19 cellular contexts compared by ENCODE assay signal in genomic region chr7:37439282-37440021, GRCh38. TPM values are rescaled to one million over a fixed set of nuclear protein-coding genes. Genes with fewer than 3 reads are reported as not detected.
DNase-seq lines count a peak whose midpoint lies in the region; ATAC-seq and TF ChIP-seq lines count a peak whose summit lies in the region.
"Had no signal": no experiment of that assay in that cellular context is flagged by ENCODE, and none has a peak within 500 bp of the region (broad histone marks: within the 10 kb centered on the region; RNA-seq: fewer than 3 reads in every experiment).

No MANE protein-coding gene starts in this region.

- DNase-seq in heart right ventricle (no peak), Right ventricle myocardium inferior (ENCODE audit: missing footprints) (no peak), naive B cell (no peak), thyroid gland (no peak), NCI-H82 (lab: John Stamatoyannopoulos, UW) (no peak), caudate nucleus (lab: John Stamatoyannopoulos, UW) (no peak), HT-29 (ENCODE audit: low spot score) (no peak)
- DNase-seq: activated CD8-positive, alpha-beta memory T cell treated with anti-CD3 and anti-CD28 coated beads for 24 hours; aorta; CD8-positive, alpha-beta memory T cell; DMS79 treated with DMSO at 0.1 percent for 48 hours; effector memory CD4-positive, alpha-beta T cell; NCI-H524 treated with DMSO at 0.1 percent for 48 hours; stimulated activated CD4-positive, alpha-beta T cell treated with anti-CD3 and anti-CD28 coated beads, Interleukin-4, amount 100 ng/mL, for 24 hours; testis had no signal

- WGBS in heart right ventricle, 2 donors: 77 to 80% methylated on average over 2 of the region's 2 CpGs
- WGBS in thyroid gland, 2 donors: 77 to 78% methylated on average over 2 of the region's 2 CpGs

- peak overlapping the region; percentile 93 for H3K27ac Mint-ChIP-seq in activated T-helper 17 cell treated with anti-CD3 and anti-CD28 coated beads, Interleukin-2, amount 50 U/mL, for 72 hours
- H3K27ac Mint-ChIP-seq in naive B cell: peak overlapping the region in 4 of 6 donors; percentile 5 to 79 (median 37)

- intact Hi-C loops in heart right ventricle (cut with DNase I): loop anchor here in 6 of 10 donors (2.0 to 10.0 kb wide), 7 partner anchors 32 to 225 kb away; no protein-coding TSS in a partner anchor
- intact Hi-C loops in Right ventricle myocardium inferior (cut with DNase I): loop anchor here (5.0 kb wide), 2 partner anchors 32 to 47 kb away; no protein-coding TSS in a partner anchor
- intact Hi-C loops in thyroid gland (cut with DNase I): no loop called here

- no peak overlapping the region for H3K4me3 ChIP-seq in heart right ventricle
- H3K4me3 ChIP-seq in thyroid gland (replicated peaks in 1 of 3): no peak overlapping the region
- H3K4me3 ChIP-seq: smooth muscle cell, testis had no signal

- no peaks in the 10 kb centered on the region for H3K27me3 Mint-ChIP-seq in activated T-helper 17 cell treated with anti-CD3 and anti-CD28 coated beads, Interleukin-2, amount 50 U/mL, for 72 hours
- no peaks in the 10 kb centered on the region for H3K27me3 Mint-ChIP-seq in naive B cell

- no peak for TF ChIP-seq POLR2A in thyroid gland (IDR thresholded peaks at IDR 0.05)

- peaks cover 2 to 85% (median 52%) of the 10 kb centered on the region in 9 donors for H3K4me1 ChIP-seq in heart right ventricle
- H3K4me1 ChIP-seq in thyroid gland: peaks cover 64 to 92% of the 10 kb centered on the region in 2 donors

- H3K4me1 Mint-ChIP-seq in activated T-helper 17 cell treated with anti-CD3 and anti-CD28 coated beads, Interleukin-2, amount 50 U/mL, for 72 hours: peaks cover 57% of the 10 kb centered on the region
- H3K4me1 Mint-ChIP-seq in naive B cell: peaks cover 45 to 73% (median 61%) of the 10 kb centered on the region in 3 donors

- H3K9me3 Mint-ChIP-seq in activated T-helper 17 cell treated with anti-CD3 and anti-CD28 coated beads, Interleukin-2, amount 50 U/mL, for 72 hours: no peaks in the 10 kb centered on the region
- H3K9me3 Mint-ChIP-seq in naive B cell: no peaks in the 10 kb centered on the region
- H3K9me3 Mint-ChIP-seq: CD8-positive, alpha-beta memory T cell had no signal

- no peak for ATAC-seq in heart right ventricle
- no peak for ATAC-seq in Right ventricle myocardium inferior
- ATAC-seq in activated T-helper 17 cell treated with anti-CD3 and anti-CD28 coated beads, Interleukin-2, amount 50 U/mL, for 72 hours (replicated peaks): peak; percentile 48
- no peak for ATAC-seq in naive B cell (ENCODE audit: low read depth in 2 of 2)
- ATAC-seq: HCT116 had no signal

- no peaks in the 10 kb centered on the region for H3K9me3 ChIP-seq in heart right ventricle
- H3K9me3 ChIP-seq in thyroid gland: no peaks in the 10 kb centered on the region
- H3K9me3 ChIP-seq: testis had no signal

- H3K27me3 ChIP-seq in heart right ventricle (no peaks in the 10 kb centered on the region), thyroid gland (no peaks in the 10 kb centered on the region)
- H3K27me3 ChIP-seq: testis had no signal

- H3K36me3 ChIP-seq in heart right ventricle: peaks cover 0 to 2% (median 0%) of the 10 kb centered on the region in 9 donors
- no peaks in the 10 kb centered on the region for H3K36me3 ChIP-seq in thyroid gland

- peaks cover 11% of the 10 kb centered on the region for H3K36me3 Mint-ChIP-seq in activated T-helper 17 cell treated with anti-CD3 and anti-CD28 coated beads, Interleukin-2, amount 50 U/mL, for 72 hours (ENCODE audit: low read depth)
- H3K36me3 Mint-ChIP-seq in naive B cell: peaks cover 4 to 5% of the 10 kb centered on the region in 2 donors

- TF ChIP-seq CTCF in heart right ventricle (IDR thresholded peaks at IDR 0.05) (no peak), thyroid gland (IDR thresholded peaks at IDR 0.05) (no peak)

- H3K27ac ChIP-seq in heart right ventricle (peak overlapping the region in 9 of 10 donors; percentile 72 to 93 (median 79)), thyroid gland (peak overlapping the region; percentile 63 to 99 (median 97)), caudate nucleus (ENCODE audit: low read depth, low read length) (no peak overlapping the region)
- H3K27ac ChIP-seq: testis had no signal

- peak overlapping the region; percentile 77 for H3K4me3 Mint-ChIP-seq in activated T-helper 17 cell treated with anti-CD3 and anti-CD28 coated beads, Interleukin-2, amount 50 U/mL, for 72 hours
- peak overlapping the region in 2 of 8 donors; percentile 8 to 44 for H3K4me3 Mint-ChIP-seq in naive B cell
- H3K4me3 Mint-ChIP-seq: CD8-positive, alpha-beta memory T cell had no signal

RNA-seq across cellular contexts. Expression of gene ELMO1, which starts 9.2 kb away (rescaled TPM):
- total RNA-seq in heart right ventricle (10 to 100 TPM in 9 of 10 donors, 1 to 10 TPM in 1; 8.8 to 18.0 (median 14.0) TPM), Right ventricle myocardium inferior (13.8 TPM), thyroid gland (100 to 1,000 TPM; 168 to 423 (median 312) TPM)
- polyA plus RNA-seq in heart right ventricle (10 to 100 TPM in 1 of 2 donors, 1 to 10 TPM in 1; 8.5 to 14.3 TPM), naive B cell (ENCODE audit: low read depth in 6 of 6) (10 to 100 TPM; 42.8 to 69.9 (median 59.5) TPM)
- total RNA-seq in activated T-helper 17 cell treated with anti-CD3 and anti-CD28 coated beads, Interleukin-2, amount 50 U/mL, for 72 hours: 100 to 1,000 TPM in 1 of 2 donors, 10 to 100 TPM in 1; 77.4 to 106 TPM
- total RNA-seq in HT-29 (2014; rRNA removed; shearing (Covaris generic)): 0.10 and 0.41 TPM in 2 replicates
- polyA plus RNA-seq: fibroblast of lung had no signal
